In the genomic region with DNA sequence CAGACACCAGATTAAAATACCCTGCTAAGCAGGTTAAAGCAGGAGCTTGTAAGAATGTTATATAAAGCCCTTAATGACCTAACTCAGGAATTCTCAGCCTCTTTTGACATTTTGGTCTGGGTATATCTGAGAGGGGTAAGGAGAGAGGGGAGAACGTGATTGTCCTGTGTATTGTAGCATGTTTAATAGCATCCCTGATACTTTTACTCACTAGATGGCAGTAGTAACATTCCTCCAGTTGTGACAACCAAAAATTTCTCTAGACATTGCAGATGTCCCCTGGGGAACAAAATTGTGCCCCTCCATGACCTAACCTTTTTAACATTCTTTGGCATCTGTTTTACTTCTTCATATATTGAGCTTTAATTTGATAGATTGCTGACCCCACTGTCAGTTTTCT, we compare ENCODE assay signal across 9 cellular contexts. TPM values are rescaled to one million over a fixed set of nuclear protein-coding genes. Genes with fewer than 3 reads are reported as not detected.
DNase-seq lines count a peak whose midpoint lies in the region; ATAC-seq and TF ChIP-seq lines count a peak whose summit lies in the region.
"Had no signal": no experiment of that assay in that cellular context is flagged by ENCODE, and none has a peak within 500 bp of the region (broad histone marks: within the 10 kb centered on the region; RNA-seq: fewer than 3 reads in every experiment).

No MANE protein-coding gene starts in this region.

- H3K9me3 ChIP-seq in endodermal cell (ENCODE audit: control insufficient read depth, low read length) (no peaks in the 10 kb centered on the region), Caco-2 (no peaks in the 10 kb centered on the region)

- CTCF ChIA-PET in activated naive CD4-positive, alpha-beta T cell treated with anti-CD3 and anti-CD28 coated beads, Interleukin-2, amount 10 ng/mL, durations not matched to agents 7 days and 5 days (lab: Charles Lee), result interaction anchor here (0.7 to 1.8 kb wide), 4 partner anchors 12 to 27 kb away, joined by 4 to 5 read pairs (median 4); no protein-coding TSS in a partner anchor
- CTCF ChIA-PET in Caco-2 (lab: Charles Lee), result interaction anchor here (0.6 kb wide), 1 partner anchor 27 kb away, joined by 4 read pairs; no protein-coding TSS in a partner anchor

- no peaks in the 10 kb centered on the region for H3K27me3 Mint-ChIP-seq in activated naive CD4-positive, alpha-beta T cell treated with anti-CD3 and anti-CD28 coated beads, Interleukin-2, amount 10 ng/mL, durations not matched to agents 7 days and 5 days
- no peaks in the 10 kb centered on the region for H3K27me3 Mint-ChIP-seq in endodermal cell (ENCODE audit: insufficient read depth)
- H3K27me3 Mint-ChIP-seq in Caco-2 (ENCODE audit: insufficient read depth, unreplicated experiment), result no peaks in the 10 kb centered on the region

- H3K36me3 Mint-ChIP-seq in activated naive CD4-positive, alpha-beta T cell treated with anti-CD3 and anti-CD28 coated beads, Interleukin-2, amount 10 ng/mL, durations not matched to agents 7 days and 5 days, result peaks cover 52% of the 10 kb centered on the region
- H3K36me3 Mint-ChIP-seq in endodermal cell (ENCODE audit: low read depth) (peaks cover 79% of the 10 kb centered on the region), Caco-2 (ENCODE audit: insufficient read depth, unreplicated experiment) (peaks cover 74% of the 10 kb centered on the region)

- H3K36me3 ChIP-seq in endodermal cell (ENCODE audit: control insufficient read depth, insufficient read depth, low read length) (peaks cover 97% of the 10 kb centered on the region), Caco-2 (ENCODE audit: control insufficient read depth, insufficient read depth, low read length) (no peaks in the 10 kb centered on the region)

- H3K27ac Mint-ChIP-seq in activated naive CD4-positive, alpha-beta T cell treated with anti-CD3 and anti-CD28 coated beads, Interleukin-2, amount 10 ng/mL, durations not matched to agents 7 days and 5 days, result peak overlapping the region; percentile 58
- no peak overlapping the region for H3K27ac Mint-ChIP-seq in endodermal cell
- no peak overlapping the region for H3K27ac Mint-ChIP-seq in Caco-2 (ENCODE audit: unreplicated experiment)

- POLR2A ChIA-PET in Caco-2 (lab: Charles Lee), result no interaction called here

- no peak for DNase-seq in activated naive CD4-positive, alpha-beta T cell treated with anti-CD3 and anti-CD28 coated beads, Interleukin-2, amount 10 ng/mL, durations not matched to agents 7 days and 5 days
- DNase-seq in activated naive CD4-positive, alpha-beta T cell treated with Interleukin-2 at 50 U/mL for 16 hours, result no peak
- DNase-seq in Kasumi-1 (lab: John Stamatoyannopoulos, UW), result peak; percentile 55 to 60
- DNase-seq in endodermal cell, result no peak
- DNase-seq in stimulated activated naive CD8-positive, alpha-beta T cell treated with anti-CD3 and anti-CD28 coated beads, Interleukin-15, Interleukin-2, amounts not matched to agents 100 U/mL and 50 U/mL, for 24 hours, result no peak
- DNase-seq in stimulated activated CD4-positive, alpha-beta T cell treated with anti-CD3 and anti-CD28 coated beads, Interleukin-4, amount 100 ng/mL, for 4 hours, result no peak
- DNase-seq in stimulated activated CD4-positive, alpha-beta T cell treated with anti-CD3 and anti-CD28 coated beads, Interleukin-15, amount 100 ng/mL, for 24 hours, result no peak
- no peak for DNase-seq in Caco-2

- H3K9me3 Mint-ChIP-seq in activated naive CD4-positive, alpha-beta T cell treated with anti-CD3 and anti-CD28 coated beads, Interleukin-2, amount 10 ng/mL, durations not matched to agents 7 days and 5 days, result no peaks in the 10 kb centered on the region
- H3K9me3 Mint-ChIP-seq in endodermal cell (no peaks in the 10 kb centered on the region), Caco-2 (ENCODE audit: unreplicated experiment) (no peaks in the 10 kb centered on the region)

- intact Hi-C loops in Caco-2 (cut with micrococcal nuclease; ENCODE audit: unreplicated experiment), result no loop called here

- no TSS peak for BruUV-seq in Caco-2 (replicated peaks; lab: Mats Ljungman, UMichigan)

- WGBS in endodermal cell (ENCODE audit: insufficient coverage in 1 of 2, insufficient read length in 1 of 2), 2 experiments, result 83 to 100% methylated on average over 1 of the region's 1 CpG

- H3K27me3 ChIP-seq in endodermal cell (ENCODE audit: control insufficient read depth, insufficient read depth, low read length, poor library complexity, severe bottlenecking) (no peaks in the 10 kb centered on the region), Caco-2 (replicated peaks; ENCODE audit: control insufficient read depth, insufficient read depth, low read length) (no peaks in the 10 kb centered on the region)

- H3K4me1 Mint-ChIP-seq in activated naive CD4-positive, alpha-beta T cell treated with anti-CD3 and anti-CD28 coated beads, Interleukin-2, amount 10 ng/mL, durations not matched to agents 7 days and 5 days, result no peaks in the 10 kb centered on the region
- no peaks in the 10 kb centered on the region for H3K4me1 Mint-ChIP-seq in endodermal cell
- no peaks in the 10 kb centered on the region for H3K4me1 Mint-ChIP-seq in Caco-2 (ENCODE audit: low read depth, unreplicated experiment)

- no peak overlapping the region for H3K4me3 Mint-ChIP-seq in activated naive CD4-positive, alpha-beta T cell treated with anti-CD3 and anti-CD28 coated beads, Interleukin-2, amount 10 ng/mL, durations not matched to agents 7 days and 5 days
- H3K4me3 Mint-ChIP-seq in endodermal cell (no peak overlapping the region), Caco-2 (ENCODE audit: unreplicated experiment) (no peak overlapping the region)

- TF ChIP-seq CTCF in endodermal cell (conservative IDR thresholded peaks at IDR 0.05) (peak; percentile 63), Caco-2 (IDR thresholded peaks at IDR 0.05; ENCODE audit: insufficient read depth in 1 of 2, low read depth in 1 of 2, low read length in 1 of 2, severe bottlenecking in 1 of 2, unreplicated experiment in 1 of 2) (peak in 1 of 2 experiments; percentile 40)

- no peak overlapping the region for H3K27ac ChIP-seq in endodermal cell (ENCODE audit: low read depth, low read length)

- peak; percentile 6 for ATAC-seq in stimulated activated naive CD8-positive, alpha-beta T cell treated with anti-CD3 and anti-CD28 coated beads, Interleukin-15, Interleukin-2, amounts not matched to agents 100 U/mL and 50 U/mL, for 24 hours

- H3K4me1 ChIP-seq in endodermal cell (ENCODE audit: control insufficient read depth, insufficient read depth, low read length), result no peaks in the 10 kb centered on the region
- no peaks in the 10 kb centered on the region for H3K4me1 ChIP-seq in Caco-2

- H3K9ac ChIP-seq in endodermal cell (ENCODE audit: extremely low read depth, low read length, poor library complexity, severe bottlenecking), result no peak overlapping the region

- H3K4me3 ChIP-seq in endodermal cell (ENCODE audit: low read length) (no peak overlapping the region), Caco-2 (ENCODE audit: low read depth, low read length) (no peak overlapping the region)
- H3K4me3 ChIP-seq: lung had no signal

RNA-seq across cellular contexts. Expression of gene SMARCA5, which starts 17.9 kb away (rescaled TPM):
- 10 to 100 TPM; 91.0 to 95.4 TPM for total RNA-seq in endodermal cell
- polyA plus RNA-seq in endodermal cell (2013, experiment 1 of 2), result 89.5 TPM
- polyA plus RNA-seq in endodermal cell (2013, experiment 2 of 2), result 95.1 TPM
- total RNA-seq in Caco-2 (2022), result 64.5 and 64.8 TPM in 2 replicates

Comparison
In these comparisons a context has a peak if more than half of its experiments do, and no peak if none do; other contexts are left out.
1. DNase-seq: peak in Kasumi-1 (2 of 2); none in activated naive CD4-positive, alpha-beta T cell treated with anti-CD3 and anti-CD28 coated beads, Interleukin-2, amount 10 ng/mL, durations not matched to agents 7 days and 5 days (single experiment), activated naive CD4-positive, alpha-beta T cell treated with Interleukin-2 at 50 U/mL for 16 hours (single experiment), endodermal cell (single experiment), stimulated activated naive CD8-positive, alpha-beta T cell treated with anti-CD3 and anti-CD28 coated beads, Interleukin-15, Interleukin-2, amounts not matched to agents 100 U/mL and 50 U/mL, for 24 hours (single experiment), stimulated activated CD4-positive, alpha-beta T cell treated with anti-CD3 and anti-CD28 coated beads, Interleukin-4, amount 100 ng/mL, for 4 hours (0 of 2), stimulated activated CD4-positive, alpha-beta T cell treated with anti-CD3 and anti-CD28 coated beads, Interleukin-15, amount 100 ng/mL, for 24 hours (single experiment) and Caco-2 (0 of 2).